ENCODE assay signal across 1 cellular context in genomic region chr20:46089338-46090094, GRCh38.
A peak's percentile ranks its signal among the peaks of the same experiment; 100 is the strongest.
TF ChIP-seq lines count a peak whose summit lies in the region.

Gene NCOA5 (minus strand): TSS chr20:46089962. CDS start chr20:46079424, 10,538 bp downstream.

TF ChIP-seq in HepG2, 621 proteins besides CTCF, POLR2A, EP300 and RAD21 (continued from another document and continues in another):
- TF ChIP-seq KIAA2018 (CRISPR knock-in tag; IDR thresholded peaks at IDR 0.05; ENCODE audit: borderline replicate concordance) (peak; percentile 49; the same call in 1 of the 2 replicates), ZFP36L2 (CRISPR knock-in tag; IDR thresholded peaks at IDR 0.05) (0 out of 2 replicates have a peak, but pooled peaks have one; percentile 27), ZNF724P (CRISPR knock-in tag; IDR thresholded peaks at IDR 0.05; ENCODE audit: borderline replicate concordance) (peak; percentile 98), NFRKB (IDR thresholded peaks at IDR 0.05) (no peak), CBX5 (CRISPR knock-in tag; IDR thresholded peaks at IDR 0.05; ENCODE audit: borderline replicate concordance) (peak; percentile 42; the same call in 1 of the 2 replicates), ZNF296 (CRISPR knock-in tag; conservative IDR thresholded peaks at IDR 0.05) (no peak), ZMYM3 (CRISPR knock-in tag; IDR thresholded peaks at IDR 0.05) (no peak; the same call in 1 of the 2 replicates), ETV5 (CRISPR knock-in tag; IDR thresholded peaks at IDR 0.05; ENCODE audit: borderline replicate concordance) (peak; percentile 61), ZNF224 (CRISPR knock-in tag; IDR thresholded peaks at IDR 0.05) (peak; percentile 71; the same call in 1 of the 2 replicates), ZBTB7A (CRISPR knock-in tag; IDR thresholded peaks at IDR 0.05) (peak; percentile 18; the same call in 1 of the 2 replicates), ATF5 (CRISPR knock-in tag; IDR thresholded peaks at IDR 0.05; ENCODE audit: low read depth) (peak; percentile 96), TOE1 (CRISPR knock-in tag; IDR thresholded peaks at IDR 0.05) (peak; percentile 92; the same call in 1 of the 2 replicates), ZFY (CRISPR knock-in tag; IDR thresholded peaks at IDR 0.05) (peak; percentile 100), ZNF891 (CRISPR knock-in tag; IDR thresholded peaks at IDR 0.05) (peak; percentile 97), SIN3A (IDR thresholded peaks at IDR 0.05; ENCODE audit: borderline replicate concordance, low read depth, low read length) (peak; percentile 97), ZNF850 (CRISPR knock-in tag; conservative IDR thresholded peaks at IDR 0.05) (peak; percentile 96; the same call in 1 of the 2 replicates), EED (CRISPR knock-in tag; IDR thresholded peaks at IDR 0.05) (peak; percentile 71; the same call in 1 of the 2 replicates), GMEB2 (CRISPR knock-in tag; IDR thresholded peaks at IDR 0.05; ENCODE audit: low read depth) (peak; percentile 98), ZNF781 (CRISPR knock-in tag; IDR thresholded peaks at IDR 0.05; ENCODE audit: borderline replicate concordance, not compliant biosample characterization) (peak; percentile 26), HIC2 (CRISPR knock-in tag; IDR thresholded peaks at IDR 0.05; ENCODE audit: low read depth) (no peak; the same call in 1 of the 2 replicates), ZNF354B (CRISPR knock-in tag; IDR thresholded peaks at IDR 0.05) (peak; percentile 93), ZFP62 (CRISPR knock-in tag; IDR thresholded peaks at IDR 0.05) (no peak), ZNF501 (CRISPR knock-in tag; IDR thresholded peaks at IDR 0.05) (peak; percentile 95), ZNF577 (CRISPR knock-in tag; IDR thresholded peaks at IDR 0.05; ENCODE audit: borderline replicate concordance, low read depth) (no peak), PRDM10 (CRISPR knock-in tag; IDR thresholded peaks at IDR 0.05; ENCODE audit: low read depth) (peak; percentile 60; the same call in 1 of the 2 replicates), ZNF282 (IDR thresholded peaks at IDR 0.05; ENCODE audit: partially characterized antibody) (no peak), JUND (CRISPR knock-in tag; IDR thresholded peaks at IDR 0.05) (peak; percentile 65), ZNF691 (CRISPR knock-in tag; IDR thresholded peaks at IDR 0.05; ENCODE audit: borderline replicate concordance, low read depth) (peak; percentile 92), PHB2 (IDR thresholded peaks at IDR 0.05; ENCODE audit: partially characterized antibody) (no peak), TCF7 (IDR thresholded peaks at IDR 0.05; ENCODE audit: low read depth) (no peak), ZZZ3 (CRISPR knock-in tag; IDR thresholded peaks at IDR 0.05; ENCODE audit: borderline replicate concordance) (peak; percentile 84), HBP1 (CRISPR knock-in tag; IDR thresholded peaks at IDR 0.05; ENCODE audit: low read depth) (peak; percentile 94), CSRNP2 (CRISPR knock-in tag; conservative IDR thresholded peaks at IDR 0.05; ENCODE audit: low read depth) (0 out of 2 replicates have a peak, but pooled peaks have one; percentile 11), ZNF672 (CRISPR knock-in tag; IDR thresholded peaks at IDR 0.05) (no peak; the same call in 1 of the 2 replicates), TOPORS (CRISPR knock-in tag; IDR thresholded peaks at IDR 0.05) (peak; percentile 99), NRL (CRISPR knock-in tag; IDR thresholded peaks at IDR 0.05; ENCODE audit: borderline replicate concordance) (peak; percentile 91), ZNF552 (CRISPR knock-in tag; IDR thresholded peaks at IDR 0.05; ENCODE audit: borderline replicate concordance) (peak; percentile 37; the same call in 1 of the 2 replicates), ZNF547 (CRISPR knock-in tag; IDR thresholded peaks at IDR 0.05) (peak; percentile 100), BHLHE40 (IDR thresholded peaks at IDR 0.05; ENCODE audit: low read length) (peak; percentile 62)
